ENCODE assay signal across 8 cellular contexts in genomic region chr1:16980473-16981268, GRCh38. TPM values are rescaled to one million over a fixed set of nuclear protein-coding genes. Genes with fewer than 3 reads are reported as not detected.
DNase-seq lines count a peak whose midpoint lies in the region; ATAC-seq and TF ChIP-seq lines count a peak whose summit lies in the region.

Gene MFAP2, minus strand, starts transcription at chr1:16980620. Its CDS starts 2,347 bp downstream, at chr1:16978273.

- TF ChIP-seq EP300 in tibial nerve (IDR thresholded peaks at IDR 0.05): no peak

- peaks cover 20% of the 10 kb centered on the region for H3K27me3 Mint-ChIP-seq in activated T-cell treated with anti-CD3 and anti-CD28 coated beads, Interleukin-2, amount 50 U/mL, for 72 hours (ENCODE audit: low read depth)
- peaks cover 9% of the 10 kb centered on the region for H3K27me3 Mint-ChIP-seq in brain

- TF ChIP-seq CTCF in brain (conservative IDR thresholded peaks at IDR 0.05) (no peak), lower leg skin (IDR thresholded peaks at IDR 0.05) (no peak), tibial nerve (IDR thresholded peaks at IDR 0.05) (no peak)

- no peak within 1 kb of the TSS for H3K27ac Mint-ChIP-seq in activated T-cell treated with anti-CD3 and anti-CD28 coated beads, Interleukin-2, amount 50 U/mL, for 72 hours
- peak within 1 kb of the TSS; percentile 52 to 91 (median 78) for H3K27ac Mint-ChIP-seq in brain

- WGBS in lower leg skin, 2 donors: 4 to 21% methylated on average over 14 to 49 of the region's 53 CpGs
- 10 to 12% methylated on average over 37 to 44 of the region's 53 CpGs for WGBS in tibial nerve, 2 donors

- H3K4me3 Mint-ChIP-seq in activated T-cell treated with anti-CD3 and anti-CD28 coated beads, Interleukin-2, amount 50 U/mL, for 72 hours: peak within 1 kb of the TSS; percentile 64 to 77
- peak within 1 kb of the TSS; percentile 78 to 88 (median 83) for H3K4me3 Mint-ChIP-seq in brain

- H3K27me3 ChIP-seq in tibial nerve: peaks cover 0 to 18% of the 10 kb centered on the region in 2 donors

- H3K4me1 Mint-ChIP-seq in activated T-cell treated with anti-CD3 and anti-CD28 coated beads, Interleukin-2, amount 50 U/mL, for 72 hours (ENCODE audit: low read depth): peaks cover 10% of the 10 kb centered on the region
- H3K4me1 Mint-ChIP-seq in brain: peaks cover 52% of the 10 kb centered on the region

- TF ChIP-seq POLR2A in lower leg skin (IDR thresholded peaks at IDR 0.05) (no peak), tibial nerve (IDR thresholded peaks at IDR 0.05) (no peak)

- ATAC-seq in activated T-cell treated with anti-CD3 and anti-CD28 coated beads, Interleukin-2, amount 50 U/mL, for 72 hours (replicated peaks in 1 of 2): peak; percentile 43 to 47

- H3K4me3 ChIP-seq in lower leg skin (ENCODE audit: low read depth, poor library complexity, severe bottlenecking) (peak within 1 kb of the TSS; percentile 39), tibial nerve (peak within 1 kb of the TSS; percentile 25 to 60 (median 31))

- no peaks in the 10 kb centered on the region for H3K9me3 Mint-ChIP-seq in activated T-cell treated with anti-CD3 and anti-CD28 coated beads, Interleukin-2, amount 50 U/mL, for 72 hours
- H3K9me3 Mint-ChIP-seq in brain: no peaks in the 10 kb centered on the region

- intact Hi-C loops in lower leg skin (cut with DNase I; ENCODE audit: low total_unique reads): no loop called here

- peaks cover 0 to 11% (median 0%) of the 10 kb centered on the region in 3 donors for H3K36me3 ChIP-seq in tibial nerve

- no peaks in the 10 kb centered on the region for H3K9me3 ChIP-seq in tibial nerve

- peak; percentile 17 to 30 for DNase-seq in activated T-cell treated with anti-CD3 and anti-CD28 coated beads, Interleukin-2, amount 50 U/mL, for 72 hours
- DNase-seq in activated T-cell treated with anti-CD3 and anti-CD28 coated beads, Interleukin-2, amount 50 U/mL, for 48 hours: no peak
- DNase-seq in lower leg skin (ENCODE audit: low spot score in 2 of 2) (no peak), tibial nerve (ENCODE audit: low spot score in 2 of 2) (no peak), HUDEP-2 (lab: John Stamatoyannopoulos, UW; ENCODE audit: unreplicated experiment in 76 of 76) (no peak), glomerular visceral epithelial cell (ENCODE audit: extremely low spot score) (no peak), cerebellar nuclear complex (lab: John Stamatoyannopoulos, UW) (no peak)

- H3K27ac ChIP-seq in tibial nerve: peak within 1 kb of the TSS; percentile 31 to 85 (median 67)

- H3K4me1 ChIP-seq in tibial nerve: peaks cover 0 to 47% (median 4%) of the 10 kb centered on the region in 4 donors

- H3K36me3 Mint-ChIP-seq in activated T-cell treated with anti-CD3 and anti-CD28 coated beads, Interleukin-2, amount 50 U/mL, for 72 hours (ENCODE audit: insufficient read depth in 2 of 2): no peaks in the 10 kb centered on the region
- H3K36me3 Mint-ChIP-seq in brain: peaks cover 2% of the 10 kb centered on the region

RNA-seq across cellular contexts. Expression of gene MFAP2, which starts in this region (rescaled TPM):
- total RNA-seq in activated T-cell treated with anti-CD3 and anti-CD28 coated beads, Interleukin-2, amount 50 U/mL, for 72 hours: under 1 TPM; 0.37 to 0.67 TPM
- polyA plus RNA-seq in brain (ENCODE audit: insufficient read depth, low read depth, low replicate concordance): 162 TPM
- total RNA-seq in lower leg skin (10 to 100 TPM in 1 of 4 donors, 1 to 10 TPM in 3; 3.9 to 16.0 (median 5.4) TPM), tibial nerve (10 to 100 TPM in 3 of 4 donors, 1 to 10 TPM in 1; 5.9 to 26.6 (median 13.5) TPM)

Comparison
In these comparisons a context has a peak if more than half of its experiments do, and no peak if none do; other contexts are left out.
1. Peak in DNase-seq and ATAC-seq in activated T-cell treated with anti-CD3 and anti-CD28 coated beads, Interleukin-2, amount 50 U/mL, for 72 hours; RNA of the gene not detected or under 1 TPM.